ENCODE assay signal across 1 cellular context in genomic region chr6:109027964-109028363, GRCh38.
TF ChIP-seq lines count a peak whose summit lies in the region.

No MANE protein-coding gene starts in this region.

TF ChIP-seq in HEK293, 187 proteins besides CTCF, POLR2A, EP300 and RAD21 (continued from another document):
- TF ChIP-seq ZNF580 (tag by site-specific recombination; IDR thresholded peaks at IDR 0.05) (peak; percentile 56; the same call in 1 of the 2 replicates), TCF7L2 (IDR thresholded peaks at IDR 0.05; ENCODE audit: borderline replicate concordance, low read depth, low read length) (no peak), ZNF843 (tag by site-specific recombination; IDR thresholded peaks at IDR 0.05) (0 out of 2 replicates have a peak, but pooled peaks have one; percentile 30), ZNF366 (tag by site-specific recombination; conservative IDR thresholded peaks at IDR 0.05) (no peak), YY1 (tag by site-specific recombination; IDR thresholded peaks at IDR 0.05) (no peak)
